Comparison of ENCODE assay signal across 7 cellular contexts in the genomic region with DNA sequence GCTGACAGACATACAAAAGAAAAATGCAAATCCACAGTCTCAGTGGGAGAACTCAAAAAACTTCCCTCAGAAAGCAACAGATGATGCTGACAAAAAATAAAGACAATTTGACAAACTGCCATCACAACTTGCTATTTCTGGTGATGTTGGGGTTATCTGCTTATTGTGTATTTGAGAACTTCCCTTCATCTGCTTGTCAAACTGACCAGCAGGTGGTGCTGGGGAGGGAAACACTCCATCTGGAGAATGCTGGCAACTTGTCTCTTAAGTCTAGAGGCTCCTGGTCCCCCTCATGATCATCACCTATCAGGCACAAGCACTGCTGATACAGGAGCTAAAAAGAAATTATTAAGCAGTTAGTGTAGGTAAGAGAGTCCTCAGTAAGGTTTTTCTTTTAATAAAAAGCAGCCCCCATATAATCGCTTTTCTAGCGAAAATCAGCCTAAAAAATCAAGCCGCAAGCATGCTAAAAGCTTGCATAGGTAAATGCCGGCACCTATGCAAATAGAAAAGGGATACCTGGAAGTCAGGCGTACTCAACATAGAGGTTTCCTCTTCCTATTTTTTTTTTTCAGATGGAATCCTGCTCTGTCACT. TPM values are rescaled to one million over a fixed set of nuclear protein-coding genes. Genes with fewer than 3 reads are reported as not detected.
DNase-seq lines count a peak whose midpoint lies in the region; ATAC-seq, FAIRE-seq and TF ChIP-seq lines count a peak whose summit lies in the region.

No MANE protein-coding gene starts in this region.

- peaks cover 36% of the 10 kb centered on the region for H3K27me3 Mint-ChIP-seq in activated naive CD8-positive, alpha-beta T cell treated with anti-CD3 and anti-CD28 coated beads, Interleukin-2, amount 10 ng/mL, durations not matched to agents 7 days and 5 days

- TF ChIP-seq POLR2A in GM12892 (IDR thresholded peaks at IDR 0.05; ENCODE audit: low read depth, low read length) = no peak

- H3K4me3 Mint-ChIP-seq in activated naive CD8-positive, alpha-beta T cell treated with anti-CD3 and anti-CD28 coated beads, Interleukin-2, amount 10 ng/mL, durations not matched to agents 7 days and 5 days = no peak overlapping the region

- FAIRE-seq in GM12892 (lab: Jason Lieb, UNC) = peak; percentile 95

- no peaks in the 10 kb centered on the region for H3K36me3 Mint-ChIP-seq in activated naive CD8-positive, alpha-beta T cell treated with anti-CD3 and anti-CD28 coated beads, Interleukin-2, amount 10 ng/mL, durations not matched to agents 7 days and 5 days

- H3K9me3 Mint-ChIP-seq in activated naive CD8-positive, alpha-beta T cell treated with anti-CD3 and anti-CD28 coated beads, Interleukin-2, amount 10 ng/mL, durations not matched to agents 7 days and 5 days = no peaks in the 10 kb centered on the region

- H3K4me1 Mint-ChIP-seq in activated naive CD8-positive, alpha-beta T cell treated with anti-CD3 and anti-CD28 coated beads, Interleukin-2, amount 10 ng/mL, durations not matched to agents 7 days and 5 days = peaks cover 7% of the 10 kb centered on the region

- H3K27ac Mint-ChIP-seq in activated naive CD8-positive, alpha-beta T cell treated with anti-CD3 and anti-CD28 coated beads, Interleukin-2, amount 10 ng/mL, durations not matched to agents 7 days and 5 days = no peak overlapping the region

- ATAC-seq in HG03439 (IDR thresholded peaks at IDR 0.05; ENCODE audit: unreplicated experiment) = peak; percentile 39
- ATAC-seq in activated naive CD8-positive, alpha-beta T cell treated with anti-CD3 and anti-CD28 coated beads, Interleukin-2, amount 10 ng/mL, durations not matched to agents 7 days and 5 days (ENCODE audit: low read depth) = no peak

- POLR2A ChIA-PET in activated naive CD8-positive, alpha-beta T cell treated with anti-CD3 and anti-CD28 coated beads, Interleukin-2, amount 10 ng/mL, durations not matched to agents 7 days and 5 days (lab: Charles Lee) = no interaction called here

- no peak for DNase-seq in GM12892 (ENCODE audit: insufficient read length)
- DNase-seq in SKM-1 (lab: John Stamatoyannopoulos, UW; ENCODE audit: unreplicated experiment) = peak; percentile 11
- peak; percentile 49 for DNase-seq in activated naive CD8-positive, alpha-beta T cell treated with anti-CD3 and anti-CD28 coated beads, Interleukin-2, amount 10 ng/mL, durations not matched to agents 7 days and 5 days
- peak; percentile 5 for DNase-seq in hepatic stellate cell (ENCODE audit: low spot score)
- DNase-seq in stimulated activated CD4-positive, alpha-beta T cell treated with anti-CD3 and anti-CD28 coated beads, Interleukin-1b, Interleukin-23, amount 100 ng/mL, for 24 hours (ENCODE audit: low read depth in 4 of 4, low spot score in 1 of 4) = peak; percentile 28 to 50 (median 34)
- DNase-seq in NCI-H2196 treated with DMSO at 0.1 percent for 48 hours (lab: John Stamatoyannopoulos, UW; ENCODE audit: unreplicated experiment) = no peak

RNA-seq across cellular contexts. Expression of gene FAM111B, which starts 9.8 kb away (rescaled TPM):
- polyA plus RNA-seq in GM12892 (2012; ENCODE audit: missing spikeins) = 43.1 TPM
- total RNA-seq in activated naive CD8-positive, alpha-beta T cell treated with anti-CD3 and anti-CD28 coated beads, Interleukin-2, amount 10 ng/mL, durations not matched to agents 7 days and 5 days = 10 to 100 TPM; 43.8 to 45.1 TPM

RNA-seq across cellular contexts. Expression of gene GLYATL1B, which starts 11.1 kb away (rescaled TPM):
- 1.0 TPM for polyA plus RNA-seq in GM12892 (2012; ENCODE audit: missing spikeins)
- not detected for total RNA-seq in activated naive CD8-positive, alpha-beta T cell treated with anti-CD3 and anti-CD28 coated beads, Interleukin-2, amount 10 ng/mL, durations not matched to agents 7 days and 5 days

RNA-seq across cellular contexts. Expression of gene FAM111A, which starts 45.4 kb away (rescaled TPM):
- polyA plus RNA-seq in GM12892 (2012; ENCODE audit: missing spikeins) = 51.7 TPM
- total RNA-seq in activated naive CD8-positive, alpha-beta T cell treated with anti-CD3 and anti-CD28 coated beads, Interleukin-2, amount 10 ng/mL, durations not matched to agents 7 days and 5 days = 100 to 1,000 TPM; 147 to 153 TPM

Comparison
In these comparisons a context has a peak if more than half of its experiments do, and no peak if none do; other contexts are left out.
1. DNase-seq: peak in SKM-1 (single experiment), activated naive CD8-positive, alpha-beta T cell treated with anti-CD3 and anti-CD28 coated beads, Interleukin-2, amount 10 ng/mL, durations not matched to agents 7 days and 5 days (single experiment), hepatic stellate cell (single experiment) and stimulated activated CD4-positive, alpha-beta T cell treated with anti-CD3 and anti-CD28 coated beads, Interleukin-1b, Interleukin-23, amount 100 ng/mL, for 24 hours (4 of 4); none in GM12892 (single experiment) and NCI-H2196 treated with DMSO at 0.1 percent for 48 hours (single experiment).